ENCODE assay signal across 18 cellular contexts in the genomic region with DNA sequence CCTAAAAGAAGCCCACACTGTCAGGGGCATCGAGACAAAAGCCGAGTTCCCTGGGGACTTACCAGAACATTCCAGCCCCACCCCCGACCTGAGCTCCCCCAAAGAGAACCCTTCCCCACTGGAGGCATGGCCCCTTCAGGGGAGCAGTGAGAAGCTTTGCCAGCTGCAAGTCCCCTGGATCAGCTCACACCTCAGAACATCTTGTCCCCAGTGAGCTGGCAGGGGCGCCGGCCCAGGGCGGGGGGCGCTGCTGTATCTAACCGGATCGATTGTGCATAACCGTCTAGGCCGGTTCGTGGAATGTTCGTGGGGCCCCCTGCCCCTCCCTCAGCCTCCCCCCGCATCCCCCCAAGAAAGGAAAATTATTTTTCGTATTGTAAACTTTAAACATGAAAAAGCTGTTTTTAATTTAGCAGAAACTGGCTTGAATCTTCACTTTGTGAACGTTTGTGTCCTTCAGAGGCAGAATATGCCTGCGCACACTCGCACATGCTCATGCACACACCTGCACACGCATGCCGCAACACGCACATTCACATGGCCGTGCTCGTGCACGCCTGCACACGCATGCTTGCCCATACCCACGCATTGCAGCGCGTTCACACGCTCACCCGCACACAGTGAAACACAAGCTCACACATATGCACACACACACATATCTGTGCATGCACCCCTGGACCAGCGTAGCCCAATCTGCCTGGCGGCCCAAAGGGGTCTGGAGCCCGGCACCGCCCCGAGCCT. TPM values are rescaled to one million over a fixed set of nuclear protein-coding genes. Genes with fewer than 3 reads are reported as not detected.
A peak's percentile ranks its signal among the peaks of the same experiment; 100 is the strongest.
DNase-seq lines count a peak whose midpoint lies in the region; ATAC-seq and TF ChIP-seq lines count a peak whose summit lies in the region.
"Had no signal": no experiment of that assay in that cellular context is flagged by ENCODE, and none has a peak within 500 bp of the region (broad histone marks: within the 10 kb centered on the region; RNA-seq: fewer than 3 reads in every experiment).

No MANE protein-coding gene starts in this region.

- ATAC-seq in sciatic nerve (peak; percentile 9), HG03045 (IDR thresholded peaks at IDR 0.05; ENCODE audit: unreplicated experiment) (no peak)

- no peak for TF ChIP-seq CTCF in esophagus squamous epithelium (IDR thresholded peaks at IDR 0.05)

- no peaks in the 10 kb centered on the region for H3K79me2 ChIP-seq in Karpas-422 (ENCODE audit: low read length)

- TF ChIP-seq POLR2A in esophagus squamous epithelium (IDR thresholded peaks at IDR 0.05), result no peak

- H3K27ac ChIP-seq in BLaER1, result no peak overlapping the region
- peak overlapping the region; percentile 60 for H3K27ac ChIP-seq in angular gyrus (ENCODE audit: low read depth, low read length)
- peak overlapping the region in 3 of 4 donors; percentile 52 to 70 (median 58) for H3K27ac ChIP-seq in esophagus squamous epithelium
- H3K27ac ChIP-seq in Karpas-422 (ENCODE audit: low read length), result no peak overlapping the region
- H3K27ac ChIP-seq: GM23248, Peyer's patch had no signal

- DNase-seq in esophagus squamous epithelium (lab: John Stamatoyannopoulos, UW), result no peak
- DNase-seq in sciatic nerve (ENCODE audit: low spot score), result no peak
- DNase-seq in Karpas-422, result no peak
- no peak for DNase-seq in head of caudate nucleus
- no peak for DNase-seq in NCI-H226
- DNase-seq: 8988T, DMS53, GM23248, HFFc6, NCI-H1417, NCI-H1930, NCI-H2171, NCI-H774, Peyer's patch, SHP77 had no signal

- WGBS in esophagus squamous epithelium, 2 donors, result 80 to 83% methylated on average over 23 to 28 of the region's 35 CpGs

- H3K27me3 ChIP-seq in BLaER1 (no peaks in the 10 kb centered on the region), esophagus squamous epithelium (no peaks in the 10 kb centered on the region), Karpas-422 (ENCODE audit: low read length) (no peaks in the 10 kb centered on the region)
- H3K27me3 ChIP-seq: Peyer's patch had no signal

- H2AFZ ChIP-seq in Karpas-422 (ENCODE audit: low read length), result no peak overlapping the region

- H3K36me3 ChIP-seq in BLaER1 (peaks cover 16% of the 10 kb centered on the region), esophagus squamous epithelium (peaks cover 8 to 40% (median 18%) of the 10 kb centered on the region in 3 donors), Karpas-422 (ENCODE audit: insufficient read depth, low read length) (peaks cover 4% of the 10 kb centered on the region; the same call in 1 of the 2 replicates)

- H3K9me3 ChIP-seq in BLaER1 (no peaks in the 10 kb centered on the region), esophagus squamous epithelium (no peaks in the 10 kb centered on the region), Karpas-422 (ENCODE audit: low read length) (no peaks in the 10 kb centered on the region)
- H3K9me3 ChIP-seq: Peyer's patch had no signal

- H3K9ac ChIP-seq in BLaER1, result no peak overlapping the region
- no peak overlapping the region for H3K9ac ChIP-seq in Karpas-422 (ENCODE audit: low read length)
- H3K9ac ChIP-seq: GM23248 had no signal

- H3K4me3 ChIP-seq in BLaER1 (peak overlapping the region; percentile 15; the same call in 1 of the 2 replicates), esophagus squamous epithelium (no peak overlapping the region), Karpas-422 (ENCODE audit: low read length) (no peak overlapping the region)
- H3K4me3 ChIP-seq: GM23248, Peyer's patch had no signal

- intact Hi-C loops in esophagus squamous epithelium (cut with DNase I) (loop anchor here (10.0 kb wide), 1 partner anchor 77 kb away; no protein-coding TSS in a partner anchor), sciatic nerve (cut with DNase I) (loop anchor here (10.0 kb wide), 1 partner anchor 77 kb away; no protein-coding TSS in a partner anchor), head of caudate nucleus (cut with DNase I) (loop anchor here (5.0 to 10.0 kb wide), 2 partner anchors 64 to 163 kb away; partner anchors contain the start of genes CRLF1 and UPF1)

- H4K20me1 ChIP-seq in BLaER1 (peaks cover 67% of the 10 kb centered on the region), Karpas-422 (ENCODE audit: insufficient read depth, low read depth, low read length) (no peaks in the 10 kb centered on the region)

- H3K9me2 ChIP-seq in Karpas-422 (replicated peaks; ENCODE audit: insufficient read depth, low read length), result no peaks in the 10 kb centered on the region

- H3K4me1 ChIP-seq in BLaER1 (peaks cover 64% of the 10 kb centered on the region), esophagus squamous epithelium (peaks cover 5 to 43% (median 13%) of the 10 kb centered on the region in 3 donors), Karpas-422 (ENCODE audit: low read length) (peaks cover 5% of the 10 kb centered on the region)
- H3K4me1 ChIP-seq: Peyer's patch had no signal

- H3K4me2 ChIP-seq in BLaER1 (peak overlapping the region; percentile 89), Karpas-422 (ENCODE audit: low read depth, low read length, poor library complexity, severe bottlenecking) (no peak overlapping the region)

RNA-seq across cellular contexts. Expression of gene CRTC1, which starts 12.0 kb away (rescaled TPM):
- total RNA-seq in esophagus squamous epithelium (1 to 10 TPM; 1.8 to 3.6 (median 2.1) TPM), sciatic nerve (17.5 TPM)
- 3.7 and 5.5 TPM in 2 replicates for total RNA-seq in Karpas-422 (2014; rRNA removed; shearing (Covaris generic); ENCODE audit: low replicate concordance)

RNA-seq across cellular contexts. Expression of gene KLHL26, which starts 34.6 kb away (rescaled TPM):
- 1 to 10 TPM; 1.6 to 6.6 (median 3.4) TPM for total RNA-seq in esophagus squamous epithelium
- total RNA-seq in sciatic nerve, result 26.1 TPM
- 3.7 and 4.0 TPM in 2 replicates for total RNA-seq in Karpas-422 (2014; rRNA removed; shearing (Covaris generic); ENCODE audit: low replicate concordance)

RNA-seq across cellular contexts. Expression of gene TMEM59L, which starts 58.8 kb away (rescaled TPM):
- total RNA-seq in esophagus squamous epithelium, result 1 to 10 TPM in 1 of 4 donors, under 1 TPM in 1, not detected in 2; 0.18 to 2.7 TPM
- total RNA-seq in sciatic nerve, result 1.2 TPM
- 0.43 and 2.5 TPM in 2 replicates for total RNA-seq in Karpas-422 (2014; rRNA removed; shearing (Covaris generic); ENCODE audit: low replicate concordance)

Comparison
In these comparisons a context has a peak if more than half of its experiments do, and no peak if none do; other contexts are left out.
1. H3K27ac ChIP-seq: peak in angular gyrus (single experiment) and esophagus squamous epithelium (3 of 4); none in BLaER1 (single experiment) and Karpas-422 (single experiment).